In the genomic region with DNA sequence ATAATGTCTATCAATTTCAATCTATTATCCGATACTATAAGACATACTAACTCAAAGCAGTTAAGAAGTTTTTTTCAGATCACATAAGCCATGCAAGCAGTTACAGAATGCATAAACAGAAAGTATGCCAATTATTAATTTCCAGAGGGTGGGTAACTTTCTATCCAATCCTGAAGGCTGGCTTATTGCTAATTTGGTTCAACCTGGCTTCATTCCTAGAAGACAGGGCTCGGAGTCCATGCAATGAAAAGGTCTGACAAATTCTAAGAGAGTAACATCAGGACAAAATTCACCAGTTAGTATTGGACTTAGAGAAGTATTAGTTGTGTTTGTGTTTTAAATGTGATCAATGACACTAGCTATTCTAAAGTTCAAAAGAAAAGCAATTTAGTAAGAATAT, we compare ENCODE assay signal across 22 cellular contexts.
"Had no signal": no experiment of that assay in that cellular context is flagged by ENCODE, and none has a peak within 500 bp of the region (broad histone marks: within the 10 kb centered on the region; RNA-seq: fewer than 3 reads in every experiment).

No MANE protein-coding gene starts in this region.

- H3K9me3 Mint-ChIP-seq: activated B cell treated with CpG ODN at 0.5 μM for 24 hours; activated naive CD8-positive, alpha-beta T cell treated with anti-CD3 and anti-CD28 coated beads for 36 hours; memory B cell; natural killer cell treated with Interleukin-12 subunit alpha and Interleukin-12 subunit beta and Interleukin-15 and Interleukin-18, amount 100 ng/mL, for 72 hours; stimulated activated naive B cell treated with anti-CD40 and anti-IgM and Interleukin-4, amounts not matched to agents 10 μg/mL and 1 μg/mL and 100 μg/mL, for 72 hours had no signal

- ATAC-seq: activated CD4-positive, alpha-beta T cell treated with anti-CD3 and anti-CD28 coated beads for 36 hours; foreskin keratinocyte; left lung; natural killer cell treated with Interleukin-12 subunit alpha and Interleukin-12 subunit beta and Interleukin-15 and Interleukin-18, amount 100 ng/mL, for 72 hours; psoas muscle; right cardiac atrium; stimulated activated naive B cell treated with anti-CD40 and anti-IgM and Interleukin-4, amounts not matched to agents 10 μg/mL and 1 μg/mL and 100 μg/mL, for 72 hours; T-helper 17 cell; upper lobe of right lung had no signal

- H3K4me1 ChIP-seq: breast epithelium, foreskin keratinocyte had no signal

- H3K27ac ChIP-seq: breast epithelium, epithelial cell of prostate, foreskin keratinocyte, left lung, pancreas, psoas muscle, skin epidermis, upper lobe of right lung had no signal

- FAIRE-seq: pancreas had no signal

- H3K27ac Mint-ChIP-seq: activated B cell treated with CpG ODN at 0.5 μM for 24 hours; activated CD4-positive, alpha-beta T cell treated with anti-CD3 and anti-CD28 coated beads for 36 hours; activated naive CD8-positive, alpha-beta T cell treated with anti-CD3 and anti-CD28 coated beads for 36 hours; memory B cell; natural killer cell treated with Interleukin-12 subunit alpha and Interleukin-12 subunit beta and Interleukin-15 and Interleukin-18, amount 100 ng/mL, for 72 hours; stimulated activated naive B cell treated with anti-CD40 and anti-IgM and Interleukin-4, amounts not matched to agents 10 μg/mL and 1 μg/mL and 100 μg/mL, for 72 hours; T-helper 17 cell had no signal

- H3K4me3 Mint-ChIP-seq: activated B cell treated with CpG ODN at 0.5 μM for 24 hours; activated CD4-positive, alpha-beta T cell treated with anti-CD3 and anti-CD28 coated beads for 36 hours; activated naive CD8-positive, alpha-beta T cell treated with anti-CD3 and anti-CD28 coated beads for 36 hours; memory B cell; natural killer cell treated with Interleukin-12 subunit alpha and Interleukin-12 subunit beta and Interleukin-15 and Interleukin-18, amount 100 ng/mL, for 72 hours; stimulated activated naive B cell treated with anti-CD40 and anti-IgM and Interleukin-4, amounts not matched to agents 10 μg/mL and 1 μg/mL and 100 μg/mL, for 72 hours; T-helper 17 cell had no signal

- H3K36me3 ChIP-seq: breast epithelium, left lung, pancreas, upper lobe of right lung had no signal

- H3K36me3 Mint-ChIP-seq: activated naive CD8-positive, alpha-beta T cell treated with anti-CD3 and anti-CD28 coated beads for 36 hours; memory B cell; natural killer cell treated with Interleukin-12 subunit alpha and Interleukin-12 subunit beta and Interleukin-15 and Interleukin-18, amount 100 ng/mL, for 72 hours; stimulated activated naive B cell treated with anti-CD40 and anti-IgM and Interleukin-4, amounts not matched to agents 10 μg/mL and 1 μg/mL and 100 μg/mL, for 72 hours had no signal

- H3K4me3 ChIP-seq: breast epithelium, left lung, pancreas, psoas muscle, skin epidermis, upper lobe of right lung had no signal

- H3K27me3 ChIP-seq: breast epithelium, foreskin keratinocyte, left lung, pancreas, upper lobe of right lung had no signal

- DNase-seq: activated B cell treated with CpG ODN at 0.5 μM for 24 hours; activated CD4-positive, alpha-beta T cell treated with anti-CD3 and anti-CD28 coated beads for 36 hours; activated CD4-positive, alpha-beta T cell treated with anti-CD3 and anti-CD28 coated beads, Interleukin-2, amount 50 U/mL, for 4 hours; activated naive CD4-positive, alpha-beta T cell treated with Interleukin-2 at 50 U/mL for 16 hours; activated naive CD8-positive, alpha-beta T cell treated with anti-CD3 and anti-CD28 coated beads for 36 hours; activated T-cell treated with anti-CD3 and anti-CD28 coated beads, Interleukin-2, amount 50 U/mL, for 48 hours; cerebellar nuclear complex; foreskin keratinocyte; left lung; pancreas; psoas muscle; right cardiac atrium; stimulated activated CD4-positive, alpha-beta T cell treated with anti-CD3 and anti-CD28 coated beads, Interleukin-15, amount 100 ng/mL, for 24 hours; stimulated activated naive B cell treated with anti-CD40 and anti-IgM and Interleukin-4, amounts not matched to agents 10 μg/mL and 1 μg/mL and 100 μg/mL, for 72 hours; SW 1271; T-helper 17 cell; upper lobe of right lung had no signal

- H3K4me1 Mint-ChIP-seq: activated B cell treated with CpG ODN at 0.5 μM for 24 hours; activated CD4-positive, alpha-beta T cell treated with anti-CD3 and anti-CD28 coated beads for 36 hours; memory B cell; stimulated activated naive B cell treated with anti-CD40 and anti-IgM and Interleukin-4, amounts not matched to agents 10 μg/mL and 1 μg/mL and 100 μg/mL, for 72 hours had no signal

- H3K9me3 ChIP-seq: breast epithelium, left lung, pancreas, psoas muscle, upper lobe of right lung had no signal
